In the genomic region with DNA sequence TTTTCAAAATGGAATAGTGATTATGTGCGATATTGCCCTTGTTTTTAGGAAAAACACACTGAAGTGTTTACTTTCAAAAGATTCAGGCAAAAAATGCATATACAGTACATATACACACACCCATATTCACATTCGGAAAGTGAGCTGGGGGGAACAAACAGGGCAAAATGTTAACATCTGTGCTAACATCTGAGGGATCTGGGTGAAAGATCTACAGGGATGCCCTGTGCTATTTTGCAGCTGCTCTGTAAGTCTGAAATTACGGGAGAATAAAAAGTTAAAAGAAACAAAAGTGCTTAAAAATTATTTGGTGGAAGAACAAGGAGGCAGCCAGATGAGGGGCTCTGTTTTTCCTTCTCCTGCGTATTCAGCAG, we compare ENCODE assay signal across 9 cellular contexts. TPM values are rescaled to one million over a fixed set of nuclear protein-coding genes. Genes with fewer than 3 reads are reported as not detected.
DNase-seq lines count a peak whose midpoint lies in the region; ATAC-seq and TF ChIP-seq lines count a peak whose summit lies in the region.
"Had no signal": no experiment of that assay in that cellular context is flagged by ENCODE, and none has a peak within 500 bp of the region (broad histone marks: within the 10 kb centered on the region; RNA-seq: fewer than 3 reads in every experiment).

No MANE protein-coding gene starts in this region.

- H3K9me3 Mint-ChIP-seq in activated T-helper 17 cell treated with anti-CD3 and anti-CD28 coated beads, Interleukin-2, amount 50 U/mL, for 72 hours = no peaks in the 10 kb centered on the region

- peak overlapping the region; percentile 81 for H2BK15ac ChIP-seq in neuronal stem cell (ENCODE audit: low read length)

- H3K18ac ChIP-seq in neuronal stem cell (ENCODE audit: low read length) = peak overlapping the region; percentile 99

- no peak overlapping the region for H3K4ac ChIP-seq in neuronal stem cell (ENCODE audit: low read length)

- DNase-seq in BJ (ENCODE audit: low read depth) = no peak
- DNase-seq in NT2/D1 (ENCODE audit: low read depth, low spot score) = no peak
- no peak for DNase-seq in epithelial cell of proximal tubule (ENCODE audit: low read depth)
- DNase-seq in neuronal stem cell (ENCODE audit: low spot score) = no peak
- no peak for DNase-seq in NCI-H1436 (lab: John Stamatoyannopoulos, UW)
- no peak for DNase-seq in HuH-7.5 (ENCODE audit: low spot score)
- DNase-seq in HEK293T (ENCODE audit: extremely low spot score) = no peak
- DNase-seq: activated CD4-positive, alpha-beta T cell treated with anti-CD3 and anti-CD28 coated beads, Interleukin-2, amount 50 U/mL, for 1 hour had no signal

- no peak overlapping the region for H4K91ac ChIP-seq in neuronal stem cell (ENCODE audit: low read depth, low read length, poor library complexity)

- peak overlapping the region; percentile 77 for H3K4me3 ChIP-seq in BJ (ENCODE audit: low read depth, low read length)
- peak overlapping the region; percentile 68 for H3K4me3 ChIP-seq in NT2/D1 (ENCODE audit: insufficient read length, low read depth)
- peak overlapping the region; percentile 74 for H3K4me3 ChIP-seq in epithelial cell of proximal tubule (ENCODE audit: low read depth, low read length)
- H3K4me3 ChIP-seq in neuronal stem cell (ENCODE audit: low read length in 2 of 2) = peak overlapping the region; percentile 90 to 98

- no peak overlapping the region for H2BK120ac ChIP-seq in neuronal stem cell (ENCODE audit: low read depth, low read length)

- no peak overlapping the region for H3K4me3 Mint-ChIP-seq in activated T-helper 17 cell treated with anti-CD3 and anti-CD28 coated beads, Interleukin-2, amount 50 U/mL, for 72 hours

- H3K9me3 ChIP-seq in NT2/D1 (ENCODE audit: insufficient read depth, low read length) (no peaks in the 10 kb centered on the region), neuronal stem cell (replicated peaks in 1 of 2; ENCODE audit: control insufficient read depth in 2 of 2, insufficient read depth in 1 of 2, low read depth in 1 of 2, low read length in 2 of 2) (peaks cover 0 to 2% of the 10 kb centered on the region in 2 donors)

- peak overlapping the region; percentile 81 for H2AK5ac ChIP-seq in neuronal stem cell (ENCODE audit: low read depth, low read length)

- no peak for ATAC-seq in activated T-helper 17 cell treated with anti-CD3 and anti-CD28 coated beads, Interleukin-2, amount 50 U/mL, for 72 hours (replicated peaks)

- no peak overlapping the region for H2BK5ac ChIP-seq in neuronal stem cell (ENCODE audit: low read length)

- no peak overlapping the region for H3K27ac ChIP-seq in neuronal stem cell (replicated peaks; ENCODE audit: low read length)

- H3K27me3 Mint-ChIP-seq in activated T-helper 17 cell treated with anti-CD3 and anti-CD28 coated beads, Interleukin-2, amount 50 U/mL, for 72 hours = peaks cover 30% of the 10 kb centered on the region

- TF ChIP-seq CTCF in BJ (IDR thresholded peaks at IDR 0.05; ENCODE audit: insufficient read depth, low read depth, low read length) (no peak), epithelial cell of proximal tubule (conservative IDR thresholded peaks at IDR 0.05; ENCODE audit: low read depth, low read length) (no peak)

- peak overlapping the region; percentile 91 for H3K4me2 ChIP-seq in neuronal stem cell (ENCODE audit: insufficient read depth, low read length, poor library complexity, severe bottlenecking)

- WGBS in neuronal stem cell (ENCODE audit: extremely low coverage in 2 of 2, insufficient read length in 2 of 2, insufficient replicate concordance in 1 of 2), 2 donors = no CpG with 5 or more reads among the region's 4 CpGs

- H2BK12ac ChIP-seq in neuronal stem cell (ENCODE audit: low read length) = no peak overlapping the region

- H3K27ac Mint-ChIP-seq in activated T-helper 17 cell treated with anti-CD3 and anti-CD28 coated beads, Interleukin-2, amount 50 U/mL, for 72 hours = no peak overlapping the region

- POLR2A ChIA-PET in BJ (lab: Charles Lee) (interaction anchor here (0.6 kb wide), 1 partner anchor 275 kb away, joined by 3 read pairs; no protein-coding TSS in a partner anchor), HEK293T (lab: Yijun Ruan, JAX) (interaction anchor here (1.2 to 2.2 kb wide), 2 partner anchors 23 to 215 kb away, joined by 4 to 8 read pairs; a partner anchor contains a TSS)

- H3K36me3 ChIP-seq in BJ (ENCODE audit: control insufficient read depth, insufficient read depth, low read length) (peaks cover 8% of the 10 kb centered on the region), NT2/D1 (ENCODE audit: insufficient read depth, insufficient read length, low read length) (peaks cover 33% of the 10 kb centered on the region), neuronal stem cell (replicated peaks in 1 of 2; ENCODE audit: control insufficient read depth in 2 of 2, insufficient read depth in 2 of 2, low read length in 2 of 2) (peaks cover 6 to 38% of the 10 kb centered on the region in 2 donors)

- peak overlapping the region; percentile 100 for H2AFZ ChIP-seq in neuronal stem cell (ENCODE audit: low read length)

- peak overlapping the region; percentile 93 for H3K23ac ChIP-seq in neuronal stem cell (ENCODE audit: low read depth, low read length, poor library complexity)

- H3K36me3 Mint-ChIP-seq in activated T-helper 17 cell treated with anti-CD3 and anti-CD28 coated beads, Interleukin-2, amount 50 U/mL, for 72 hours (ENCODE audit: low read depth) = no peaks in the 10 kb centered on the region

- H3K27me3 ChIP-seq in BJ (ENCODE audit: control insufficient read depth, insufficient read depth, low read length) (no peaks in the 10 kb centered on the region), NT2/D1 (ENCODE audit: insufficient read depth, insufficient read length) (peaks cover 3% of the 10 kb centered on the region), neuronal stem cell (ENCODE audit: control insufficient read depth in 3 of 3, insufficient read depth in 3 of 3, low read depth in 1 of 3, low read length in 3 of 3) (peaks cover 0 to 5% (median 3%) of the 10 kb centered on the region in 3 experiments)

- peak overlapping the region; percentile 97 for H3K14ac ChIP-seq in neuronal stem cell (ENCODE audit: low read length)

- CTCF ChIA-PET in BJ (lab: Yijun Ruan, JAX) (interaction anchor here (0.5 to 1.0 kb wide), 3 partner anchors 14 to 364 kb away, joined by 3 read pairs; no protein-coding TSS in a partner anchor), HEK293T (lab: Yijun Ruan, JAX) (no interaction called here)

- H3K9ac ChIP-seq in NT2/D1 (ENCODE audit: insufficient read length, low read depth) = peak overlapping the region; percentile 76
- H3K9ac ChIP-seq in neuronal stem cell (ENCODE audit: low read depth, low read length, poor library complexity) = peak overlapping the region; percentile 98

- H3K79me1 ChIP-seq in neuronal stem cell (ENCODE audit: low read depth, low read length) = no peaks in the 10 kb centered on the region

- H3K4me1 Mint-ChIP-seq in activated T-helper 17 cell treated with anti-CD3 and anti-CD28 coated beads, Interleukin-2, amount 50 U/mL, for 72 hours = no peaks in the 10 kb centered on the region

- H4K8ac ChIP-seq in neuronal stem cell (ENCODE audit: low read depth, low read length) = no peak overlapping the region

- H3K4me1 ChIP-seq in NT2/D1 (ENCODE audit: insufficient read depth, insufficient read length) (peaks cover 9% of the 10 kb centered on the region), neuronal stem cell (ENCODE audit: control insufficient read depth in 2 of 2, insufficient read depth in 1 of 2, low read depth in 1 of 2, low read length in 2 of 2) (peaks cover 5 to 8% of the 10 kb centered on the region in 2 donors)

TF ChIP-seq in HEK293T, 16 proteins besides CTCF, POLR2A, EP300 and RAD21:
- TF ChIP-seq FOXK2 (IDR thresholded peaks at IDR 0.05) (no peak), ARNT (IDR thresholded peaks at IDR 0.05) (no peak)

RNA-seq across cellular contexts. Expression of a gene that starts 0.9 kb away (rescaled TPM):
- polyA plus RNA-seq in BJ (2011; rRNA removed) = 296 and 458 TPM in 2 replicates
- 161 and 215 TPM in 2 replicates for polyA minus RNA-seq in BJ (2011; rRNA and poly(A)+ RNA removed)
- 309 and 347 TPM in 2 replicates for total RNA-seq in epithelial cell of proximal tubule
- 110 TPM for polyA plus RNA-seq in neuronal stem cell (2013, experiment 1 of 2)
- polyA plus RNA-seq in neuronal stem cell (2013, experiment 2 of 2) = 110 TPM
- not detected for total RNA-seq in activated T-helper 17 cell treated with anti-CD3 and anti-CD28 coated beads, Interleukin-2, amount 50 U/mL, for 72 hours

RNA-seq across cellular contexts. Expression of a gene that starts 31.2 kb away (rescaled TPM):
- polyA plus RNA-seq in BJ (2011; rRNA removed) = not detected in 2 replicates
- polyA minus RNA-seq in BJ (2011; rRNA and poly(A)+ RNA removed) = not detected in 2 replicates
- not detected in 2 replicates for total RNA-seq in epithelial cell of proximal tubule
- not detected for polyA plus RNA-seq in neuronal stem cell (2013, experiment 1 of 2)
- polyA plus RNA-seq in neuronal stem cell (2013, experiment 2 of 2) = not detected
- total RNA-seq in activated T-helper 17 cell treated with anti-CD3 and anti-CD28 coated beads, Interleukin-2, amount 50 U/mL, for 72 hours = not detected

RNA-seq across cellular contexts. Expression of a gene that starts 51.9 kb away (rescaled TPM):
- polyA plus RNA-seq in BJ (2011; rRNA removed) = not detected in 2 replicates
- polyA minus RNA-seq in BJ (2011; rRNA and poly(A)+ RNA removed) = not detected in 2 replicates
- total RNA-seq in epithelial cell of proximal tubule = not detected in 2 replicates
- not detected for polyA plus RNA-seq in neuronal stem cell (2013, experiment 1 of 2)
- polyA plus RNA-seq in neuronal stem cell (2013, experiment 2 of 2) = not detected
- not detected for total RNA-seq in activated T-helper 17 cell treated with anti-CD3 and anti-CD28 coated beads, Interleukin-2, amount 50 U/mL, for 72 hours

Comparison
In these comparisons a context has a peak if more than half of its experiments do, and no peak if none do; other contexts are left out.
1. RNA of a gene that starts 0.9 kb away (total RNA-seq): 309 to 347 TPM in epithelial cell of proximal tubule; not detected in activated T-helper 17 cell treated with anti-CD3 and anti-CD28 coated beads, Interleukin-2, amount 50 U/mL, for 72 hours; every median in the first group is over 100 times any median in the second.
2. Peak in every context shown above with its lines, with median percentiles within 50 percentile points of each other: H3K4me3 ChIP-seq.